ENCODE assay signal across 1 cellular context in the genomic region with DNA sequence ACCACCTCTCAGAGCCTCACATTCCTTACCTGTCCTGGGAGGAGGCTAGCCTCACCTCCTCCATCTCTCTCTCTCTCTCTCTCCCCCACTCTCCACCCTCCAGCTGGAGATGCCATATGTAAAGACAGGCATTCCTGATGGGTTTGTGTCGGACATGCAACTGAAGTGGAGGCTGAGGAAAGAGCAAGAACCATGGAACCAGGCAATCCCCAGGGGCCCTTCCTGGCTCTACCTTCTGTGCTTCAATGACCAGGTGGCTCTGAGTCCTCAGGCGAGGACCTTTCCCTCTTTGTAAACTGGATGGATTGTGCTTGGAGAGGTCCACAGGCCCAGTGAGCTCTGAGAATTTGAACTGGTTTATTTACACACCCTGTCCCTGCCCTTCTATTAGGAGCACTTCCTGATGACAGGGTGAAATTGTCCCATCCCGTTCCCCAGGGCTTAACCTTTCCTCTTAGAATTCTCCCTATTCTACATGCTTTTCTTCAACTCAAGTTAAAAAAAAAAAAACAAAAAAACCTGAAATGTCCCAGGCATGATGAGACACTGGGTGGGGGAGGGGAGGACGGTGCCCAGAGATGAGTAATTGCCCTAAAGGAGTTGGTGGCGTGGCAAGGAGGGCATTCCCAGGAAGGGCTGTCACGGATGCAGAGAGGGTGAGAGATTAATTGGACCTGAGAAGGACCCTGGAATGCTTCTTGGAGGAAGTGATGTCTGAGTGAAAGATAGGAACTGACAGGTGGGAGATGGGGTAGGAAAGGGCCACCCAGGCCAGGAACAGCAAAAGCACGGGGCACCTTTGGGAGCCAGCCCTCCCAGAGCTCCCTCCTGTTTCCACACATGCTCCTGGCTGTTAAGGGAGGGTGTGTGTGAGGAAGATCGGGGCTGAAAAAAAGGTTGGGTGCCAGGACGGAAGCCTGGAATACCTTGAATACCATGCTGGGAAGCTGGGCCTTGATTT.
TF ChIP-seq lines count a peak whose summit lies in the region.

No MANE protein-coding gene starts in this region.

TF ChIP-seq in SK-N-SH, 30 proteins besides CTCF, POLR2A, EP300 and RAD21 (continued from another document):
- TF ChIP-seq, protein P1, sequence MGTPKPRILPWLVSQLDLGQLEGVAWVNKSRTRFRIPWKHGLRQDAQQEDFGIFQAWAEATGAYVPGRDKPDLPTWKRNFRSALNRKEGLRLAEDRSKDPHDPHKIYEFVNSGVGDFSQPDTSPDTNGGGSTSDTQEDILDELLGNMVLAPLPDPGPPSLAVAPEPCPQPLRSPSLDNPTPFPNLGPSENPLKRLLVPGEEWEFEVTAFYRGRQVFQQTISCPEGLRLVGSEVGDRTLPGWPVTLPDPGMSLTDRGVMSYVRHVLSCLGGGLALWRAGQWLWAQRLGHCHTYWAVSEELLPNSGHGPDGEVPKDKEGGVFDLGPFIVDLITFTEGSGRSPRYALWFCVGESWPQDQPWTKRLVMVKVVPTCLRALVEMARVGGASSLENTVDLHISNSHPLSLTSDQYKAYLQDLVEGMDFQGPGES (IDR thresholded peaks at IDR 0.05; ENCODE audit: low read depth, low read length) = no peak
- no peak for TF ChIP-seq ELF1 (IDR thresholded peaks at IDR 0.05)
- TF ChIP-seq SIN3A (IDR thresholded peaks at IDR 0.05; ENCODE audit: borderline replicate concordance, low read depth, low read length) = peak; percentile 81; the same call in 1 of the 2 replicates
- TF ChIP-seq POLR2AphosphoS5 (IDR thresholded peaks at IDR 0.05; ENCODE audit: low read depth, low read length) = no peak
- TF ChIP-seq RCOR1 (IDR thresholded peaks at IDR 0.05; ENCODE audit: low read length) = no peak
- TF ChIP-seq NRF1 (IDR thresholded peaks at IDR 0.05; ENCODE audit: low read depth, low read length) = no peak
- TF ChIP-seq, protein P2, sequence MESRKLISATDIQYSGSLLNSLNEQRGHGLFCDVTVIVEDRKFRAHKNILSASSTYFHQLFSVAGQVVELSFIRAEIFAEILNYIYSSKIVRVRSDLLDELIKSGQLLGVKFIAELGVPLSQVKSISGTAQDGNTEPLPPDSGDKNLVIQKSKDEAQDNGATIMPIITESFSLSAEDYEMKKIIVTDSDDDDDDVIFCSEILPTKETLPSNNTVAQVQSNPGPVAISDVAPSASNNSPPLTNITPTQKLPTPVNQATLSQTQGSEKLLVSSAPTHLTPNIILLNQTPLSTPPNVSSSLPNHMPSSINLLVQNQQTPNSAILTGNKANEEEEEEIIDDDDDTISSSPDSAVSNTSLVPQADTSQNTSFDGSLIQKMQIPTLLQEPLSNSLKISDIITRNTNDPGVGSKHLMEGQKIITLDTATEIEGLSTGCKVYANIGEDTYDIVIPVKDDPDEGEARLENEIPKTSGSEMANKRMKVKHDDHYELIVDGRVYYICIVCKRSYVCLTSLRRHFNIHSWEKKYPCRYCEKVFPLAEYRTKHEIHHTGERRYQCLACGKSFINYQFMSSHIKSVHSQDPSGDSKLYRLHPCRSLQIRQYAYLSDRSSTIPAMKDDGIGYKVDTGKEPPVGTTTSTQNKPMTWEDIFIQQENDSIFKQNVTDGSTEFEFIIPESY (IDR thresholded peaks at IDR 0.05; ENCODE audit: borderline replicate concordance, low read depth) = peak; percentile 73; the same call in 1 of the 2 replicates
- 0 out of 2 replicates have a peak, but pooled peaks have one; percentile 14 for TF ChIP-seq GABPA (IDR thresholded peaks at IDR 0.05; ENCODE audit: low read depth)
- peak; percentile 77; the same call in 1 of the 2 replicates for TF ChIP-seq TEAD4 (IDR thresholded peaks at IDR 0.05; ENCODE audit: borderline replicate concordance, insufficient read depth)
- no peak for TF ChIP-seq SMC3 (IDR thresholded peaks at IDR 0.05; ENCODE audit: low read depth, low read length)
- TF ChIP-seq RXRA (IDR thresholded peaks at IDR 0.05; ENCODE audit: borderline replicate concordance, low read depth) = peak; percentile 81; the same call in 1 of the 2 replicates
- no peak; the same call in 1 of the 2 replicates for TF ChIP-seq YY1 (IDR thresholded peaks at IDR 0.05; ENCODE audit: low read depth)
- TF ChIP-seq RFX5 (IDR thresholded peaks at IDR 0.05; ENCODE audit: low read length) = no peak
- TF ChIP-seq, protein P3, sequence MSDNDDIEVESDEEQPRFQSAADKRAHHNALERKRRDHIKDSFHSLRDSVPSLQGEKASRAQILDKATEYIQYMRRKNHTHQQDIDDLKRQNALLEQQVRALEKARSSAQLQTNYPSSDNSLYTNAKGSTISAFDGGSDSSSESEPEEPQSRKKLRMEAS (IDR thresholded peaks at IDR 0.05; ENCODE audit: low read depth) = peak; percentile 75
- TF ChIP-seq, protein P4, sequence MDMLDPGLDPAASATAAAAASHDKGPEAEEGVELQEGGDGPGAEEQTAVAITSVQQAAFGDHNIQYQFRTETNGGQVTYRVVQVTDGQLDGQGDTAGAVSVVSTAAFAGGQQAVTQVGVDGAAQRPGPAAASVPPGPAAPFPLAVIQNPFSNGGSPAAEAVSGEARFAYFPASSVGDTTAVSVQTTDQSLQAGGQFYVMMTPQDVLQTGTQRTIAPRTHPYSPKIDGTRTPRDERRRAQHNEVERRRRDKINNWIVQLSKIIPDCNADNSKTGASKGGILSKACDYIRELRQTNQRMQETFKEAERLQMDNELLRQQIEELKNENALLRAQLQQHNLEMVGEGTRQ (IDR thresholded peaks at IDR 0.05; ENCODE audit: borderline replicate concordance, low read depth, low read length) = no peak
- no peak for TF ChIP-seq EZH2phosphoT487 (IDR thresholded peaks at IDR 0.05; ENCODE audit: borderline replicate concordance, low read depth)
- no peak for TF ChIP-seq FOXJ3 (CRISPR knock-in tag; IDR thresholded peaks at IDR 0.05)
- TF ChIP-seq GATA2 (CRISPR knock-in tag; IDR thresholded peaks at IDR 0.05) = no peak
- TF ChIP-seq TAF1 (IDR thresholded peaks at IDR 0.05; ENCODE audit: borderline replicate concordance, low read depth, low read length) = peak; percentile 25; the same call in 1 of the 2 replicates
- TF ChIP-seq, protein P5, sequence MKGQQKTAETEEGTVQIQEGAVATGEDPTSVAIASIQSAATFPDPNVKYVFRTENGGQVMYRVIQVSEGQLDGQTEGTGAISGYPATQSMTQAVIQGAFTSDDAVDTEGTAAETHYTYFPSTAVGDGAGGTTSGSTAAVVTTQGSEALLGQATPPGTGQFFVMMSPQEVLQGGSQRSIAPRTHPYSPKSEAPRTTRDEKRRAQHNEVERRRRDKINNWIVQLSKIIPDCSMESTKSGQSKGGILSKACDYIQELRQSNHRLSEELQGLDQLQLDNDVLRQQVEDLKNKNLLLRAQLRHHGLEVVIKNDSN (IDR thresholded peaks at IDR 0.05; ENCODE audit: borderline replicate concordance, low read depth) = no peak
- 0 out of 2 replicates have a peak, but pooled peaks have one; percentile 45 for TF ChIP-seq MEF2A (IDR thresholded peaks at IDR 0.05; ENCODE audit: borderline replicate concordance, low read depth)
- TF ChIP-seq, protein P6, sequence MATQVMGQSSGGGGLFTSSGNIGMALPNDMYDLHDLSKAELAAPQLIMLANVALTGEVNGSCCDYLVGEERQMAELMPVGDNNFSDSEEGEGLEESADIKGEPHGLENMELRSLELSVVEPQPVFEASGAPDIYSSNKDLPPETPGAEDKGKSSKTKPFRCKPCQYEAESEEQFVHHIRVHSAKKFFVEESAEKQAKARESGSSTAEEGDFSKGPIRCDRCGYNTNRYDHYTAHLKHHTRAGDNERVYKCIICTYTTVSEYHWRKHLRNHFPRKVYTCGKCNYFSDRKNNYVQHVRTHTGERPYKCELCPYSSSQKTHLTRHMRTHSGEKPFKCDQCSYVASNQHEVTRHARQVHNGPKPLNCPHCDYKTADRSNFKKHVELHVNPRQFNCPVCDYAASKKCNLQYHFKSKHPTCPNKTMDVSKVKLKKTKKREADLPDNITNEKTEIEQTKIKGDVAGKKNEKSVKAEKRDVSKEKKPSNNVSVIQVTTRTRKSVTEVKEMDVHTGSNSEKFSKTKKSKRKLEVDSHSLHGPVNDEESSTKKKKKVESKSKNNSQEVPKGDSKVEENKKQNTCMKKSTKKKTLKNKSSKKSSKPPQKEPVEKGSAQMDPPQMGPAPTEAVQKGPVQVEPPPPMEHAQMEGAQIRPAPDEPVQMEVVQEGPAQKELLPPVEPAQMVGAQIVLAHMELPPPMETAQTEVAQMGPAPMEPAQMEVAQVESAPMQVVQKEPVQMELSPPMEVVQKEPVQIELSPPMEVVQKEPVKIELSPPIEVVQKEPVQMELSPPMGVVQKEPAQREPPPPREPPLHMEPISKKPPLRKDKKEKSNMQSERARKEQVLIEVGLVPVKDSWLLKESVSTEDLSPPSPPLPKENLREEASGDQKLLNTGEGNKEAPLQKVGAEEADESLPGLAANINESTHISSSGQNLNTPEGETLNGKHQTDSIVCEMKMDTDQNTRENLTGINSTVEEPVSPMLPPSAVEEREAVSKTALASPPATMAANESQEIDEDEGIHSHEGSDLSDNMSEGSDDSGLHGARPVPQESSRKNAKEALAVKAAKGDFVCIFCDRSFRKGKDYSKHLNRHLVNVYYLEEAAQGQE (IDR thresholded peaks at IDR 0.05; ENCODE audit: low read depth, low read length) = peak; percentile 62; the same call in 1 of the 2 replicates
- TF ChIP-seq JUND (IDR thresholded peaks at IDR 0.05) = peak; percentile 90
